ENCODE assay signal across 2 cellular contexts in the genomic region with DNA sequence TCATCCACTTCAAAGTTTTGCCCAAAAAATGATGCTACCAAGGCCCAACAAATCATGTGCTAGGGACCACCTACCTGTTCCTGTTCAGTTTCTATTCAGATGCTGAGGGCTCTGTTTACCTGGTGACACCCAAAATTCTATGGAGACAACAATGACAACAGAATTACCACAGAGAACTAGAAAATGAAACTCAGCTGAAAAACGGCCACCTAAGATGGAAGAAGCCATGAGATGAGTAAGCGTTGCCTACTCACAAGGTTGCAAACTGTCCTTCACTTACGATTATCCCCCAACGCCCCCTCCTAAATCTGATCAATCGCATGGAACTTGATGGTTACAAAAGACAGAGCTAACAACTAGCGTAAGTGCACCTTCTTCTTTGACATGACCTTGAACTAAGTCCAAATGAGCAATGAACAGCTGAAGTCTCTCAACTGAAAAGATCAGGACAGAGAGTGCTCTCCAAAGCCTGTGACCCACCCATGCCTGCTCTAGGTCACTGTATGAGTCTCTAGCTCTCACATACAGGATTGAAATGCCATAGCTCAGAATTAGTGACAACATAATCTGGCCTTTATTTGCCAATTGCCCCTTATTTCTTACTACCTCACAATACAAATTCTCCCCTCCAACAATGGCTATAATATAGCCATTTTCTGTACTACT.
A peak's percentile ranks its signal among the peaks of the same experiment; 100 is the strongest.
TF ChIP-seq lines count a peak whose summit lies in the region.

A gene (minus strand): TSS at position 513 of the 666 bp plus-strand sequence.

TF ChIP-seq in HepG2, 621 proteins besides CTCF, POLR2A, EP300 and RAD21:
- TF ChIP-seq TCF7L2 (IDR thresholded peaks at IDR 0.05; ENCODE audit: low read depth, low read length) = no peak
- TF ChIP-seq HNF4A (CRISPR knock-in tag; IDR thresholded peaks at IDR 0.05) = 0 out of 2 replicates have a peak, but pooled peaks have one; percentile 17
- no peak for TF ChIP-seq MZF1 (CRISPR knock-in tag; IDR thresholded peaks at IDR 0.05; ENCODE audit: borderline replicate concordance)
- TF ChIP-seq ZNF331 (CRISPR knock-in tag; IDR thresholded peaks at IDR 0.05) = no peak
- TF ChIP-seq SMAD3 (CRISPR knock-in tag; IDR thresholded peaks at IDR 0.05) = no peak
- TF ChIP-seq ZNF614 (CRISPR knock-in tag; IDR thresholded peaks at IDR 0.05; ENCODE audit: borderline replicate concordance) = no peak
- TF ChIP-seq, protein P1, sequence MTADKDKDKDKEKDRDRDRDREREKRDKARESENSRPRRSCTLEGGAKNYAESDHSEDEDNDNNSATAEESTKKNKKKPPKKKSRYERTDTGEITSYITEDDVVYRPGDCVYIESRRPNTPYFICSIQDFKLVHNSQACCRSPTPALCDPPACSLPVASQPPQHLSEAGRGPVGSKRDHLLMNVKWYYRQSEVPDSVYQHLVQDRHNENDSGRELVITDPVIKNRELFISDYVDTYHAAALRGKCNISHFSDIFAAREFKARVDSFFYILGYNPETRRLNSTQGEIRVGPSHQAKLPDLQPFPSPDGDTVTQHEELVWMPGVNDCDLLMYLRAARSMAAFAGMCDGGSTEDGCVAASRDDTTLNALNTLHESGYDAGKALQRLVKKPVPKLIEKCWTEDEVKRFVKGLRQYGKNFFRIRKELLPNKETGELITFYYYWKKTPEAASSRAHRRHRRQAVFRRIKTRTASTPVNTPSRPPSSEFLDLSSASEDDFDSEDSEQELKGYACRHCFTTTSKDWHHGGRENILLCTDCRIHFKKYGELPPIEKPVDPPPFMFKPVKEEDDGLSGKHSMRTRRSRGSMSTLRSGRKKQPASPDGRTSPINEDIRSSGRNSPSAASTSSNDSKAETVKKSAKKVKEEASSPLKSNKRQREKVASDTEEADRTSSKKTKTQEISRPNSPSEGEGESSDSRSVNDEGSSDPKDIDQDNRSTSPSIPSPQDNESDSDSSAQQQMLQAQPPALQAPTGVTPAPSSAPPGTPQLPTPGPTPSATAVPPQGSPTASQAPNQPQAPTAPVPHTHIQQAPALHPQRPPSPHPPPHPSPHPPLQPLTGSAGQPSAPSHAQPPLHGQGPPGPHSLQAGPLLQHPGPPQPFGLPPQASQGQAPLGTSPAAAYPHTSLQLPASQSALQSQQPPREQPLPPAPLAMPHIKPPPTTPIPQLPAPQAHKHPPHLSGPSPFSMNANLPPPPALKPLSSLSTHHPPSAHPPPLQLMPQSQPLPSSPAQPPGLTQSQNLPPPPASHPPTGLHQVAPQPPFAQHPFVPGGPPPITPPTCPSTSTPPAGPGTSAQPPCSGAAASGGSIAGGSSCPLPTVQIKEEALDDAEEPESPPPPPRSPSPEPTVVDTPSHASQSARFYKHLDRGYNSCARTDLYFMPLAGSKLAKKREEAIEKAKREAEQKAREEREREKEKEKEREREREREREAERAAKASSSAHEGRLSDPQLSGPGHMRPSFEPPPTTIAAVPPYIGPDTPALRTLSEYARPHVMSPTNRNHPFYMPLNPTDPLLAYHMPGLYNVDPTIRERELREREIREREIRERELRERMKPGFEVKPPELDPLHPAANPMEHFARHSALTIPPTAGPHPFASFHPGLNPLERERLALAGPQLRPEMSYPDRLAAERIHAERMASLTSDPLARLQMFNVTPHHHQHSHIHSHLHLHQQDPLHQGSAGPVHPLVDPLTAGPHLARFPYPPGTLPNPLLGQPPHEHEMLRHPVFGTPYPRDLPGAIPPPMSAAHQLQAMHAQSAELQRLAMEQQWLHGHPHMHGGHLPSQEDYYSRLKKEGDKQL (CRISPR knock-in tag; IDR thresholded peaks at IDR 0.05; ENCODE audit: low read depth) = no peak
- TF ChIP-seq TBL1XR1 (IDR thresholded peaks at IDR 0.05; ENCODE audit: borderline replicate concordance, low read length, partially characterized antibody) = no peak
- TF ChIP-seq ZNF451 (CRISPR knock-in tag; IDR thresholded peaks at IDR 0.05) = no peak

TF ChIP-seq in H1, 55 proteins besides CTCF, POLR2A, EP300 and RAD21:
- TF ChIP-seq KDM1A (IDR thresholded peaks at IDR 0.05; ENCODE audit: borderline replicate concordance, low read length) (no peak), SAP30 (IDR thresholded peaks at IDR 0.05; ENCODE audit: insufficient read depth, insufficient replicate concordance, low read length) (no peak), BCL11A (IDR thresholded peaks at IDR 0.05; ENCODE audit: low read depth in 2 of 2, low read length in 2 of 2) (no peak), TCF12 (IDR thresholded peaks at IDR 0.05; ENCODE audit: low read depth, low read length) (no peak), EGR1 (IDR thresholded peaks at IDR 0.05; ENCODE audit: borderline replicate concordance, low read depth, low read length) (no peak), RNF2 (IDR thresholded peaks at IDR 0.05; ENCODE audit: borderline replicate concordance, low read depth, low read length, missing control alignments, poor library complexity, severe bottlenecking) (no peak), RFX5 (IDR thresholded peaks at IDR 0.05; ENCODE audit: borderline replicate concordance, low read depth, low read length) (no peak), TAF7 (optimal IDR thresholded peaks at IDR 0.05; ENCODE audit: borderline replicate concordance, low read depth, low read length) (no peak), SIRT6 (IDR thresholded peaks at IDR 0.05; ENCODE audit: low read length) (no peak), BRCA1 (IDR thresholded peaks at IDR 0.05; ENCODE audit: low read depth, low read length) (no peak), CBX8 (IDR thresholded peaks at IDR 0.05; ENCODE audit: borderline replicate concordance, low read depth, low read length) (no peak), GABPA (IDR thresholded peaks at IDR 0.05; ENCODE audit: borderline replicate concordance, insufficient read depth, low read length) (no peak), YY1 (IDR thresholded peaks at IDR 0.05; ENCODE audit: low read depth, low read length) (no peak), TEAD4 (IDR thresholded peaks at IDR 0.05; ENCODE audit: low read depth, low read length) (no peak)
- TF ChIP-seq, protein P2, sequence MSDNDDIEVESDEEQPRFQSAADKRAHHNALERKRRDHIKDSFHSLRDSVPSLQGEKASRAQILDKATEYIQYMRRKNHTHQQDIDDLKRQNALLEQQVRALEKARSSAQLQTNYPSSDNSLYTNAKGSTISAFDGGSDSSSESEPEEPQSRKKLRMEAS (IDR thresholded peaks at IDR 0.05) = no peak
TF ChIP-seq in H1: peak in this region for 0.
